Comparison of ENCODE assay signal across 8 cellular contexts in genomic region chr5:177491429-177491945, GRCh38. TPM values are rescaled to one million over a fixed set of nuclear protein-coding genes. Genes with fewer than 3 reads are reported as not detected.
DNase-seq lines count a peak whose midpoint lies in the region; ATAC-seq lines count a peak whose summit lies in the region.

No MANE protein-coding gene starts in this region.

- no peaks in the 10 kb centered on the region for H3K27me3 Mint-ChIP-seq in activated T-helper 2 cell treated with anti-CD3 and anti-CD28 coated beads, Interferon-gamma antibody, Interleukin-2, Interleukin-4, amounts not matched to agents 10 μg/mL and 5 μg/mL and 100 μg/mL, durations not matched to agents 14 hours and 24 hours and 36 hours (ENCODE audit: low read depth)

- no peaks in the 10 kb centered on the region for H3K9me3 Mint-ChIP-seq in activated T-helper 2 cell treated with anti-CD3 and anti-CD28 coated beads, Interferon-gamma antibody, Interleukin-2, Interleukin-4, amounts not matched to agents 10 μg/mL and 5 μg/mL and 100 μg/mL, durations not matched to agents 14 hours and 24 hours and 36 hours

- no peak overlapping the region for H3K9ac ChIP-seq in HUES48 (ENCODE audit: low read depth, low read length)

- H3K36me3 Mint-ChIP-seq in activated T-helper 2 cell treated with anti-CD3 and anti-CD28 coated beads, Interferon-gamma antibody, Interleukin-2, Interleukin-4, amounts not matched to agents 10 μg/mL and 5 μg/mL and 100 μg/mL, durations not matched to agents 14 hours and 24 hours and 36 hours (ENCODE audit: low read depth): peaks cover 45% of the 10 kb centered on the region

- H3K4me1 ChIP-seq in HUES48 (ENCODE audit: control insufficient read depth, insufficient read depth, low read length): peaks cover 27% of the 10 kb centered on the region
- no peaks in the 10 kb centered on the region for H3K4me1 ChIP-seq in aorta (ENCODE audit: control insufficient read depth in 1 of 2, insufficient read depth in 2 of 2, low read length in 2 of 2)

- H3K27ac Mint-ChIP-seq in activated T-helper 2 cell treated with anti-CD3 and anti-CD28 coated beads, Interferon-gamma antibody, Interleukin-2, Interleukin-4, amounts not matched to agents 10 μg/mL and 5 μg/mL and 100 μg/mL, durations not matched to agents 14 hours and 24 hours and 36 hours: no peak overlapping the region

- 16 to 20% methylated on average over 28 to 43 of the region's 43 CpGs for WGBS in aorta, 2 donors

- H3K27me3 ChIP-seq in HUES48 (ENCODE audit: control insufficient read depth, insufficient read depth, low read length) (no peaks in the 10 kb centered on the region), aorta (ENCODE audit: control insufficient read depth in 1 of 2, insufficient read depth in 2 of 2, low read length in 1 of 2) (no peaks in the 10 kb centered on the region)

- no peak overlapping the region for H3K4me3 Mint-ChIP-seq in activated T-helper 2 cell treated with anti-CD3 and anti-CD28 coated beads, Interferon-gamma antibody, Interleukin-2, Interleukin-4, amounts not matched to agents 10 μg/mL and 5 μg/mL and 100 μg/mL, durations not matched to agents 14 hours and 24 hours and 36 hours (ENCODE audit: low read depth)

- H3K9me3 ChIP-seq in HUES48 (ENCODE audit: control insufficient read depth, insufficient read depth, low read length) (no peaks in the 10 kb centered on the region), aorta (ENCODE audit: control insufficient read depth, low read length) (no peaks in the 10 kb centered on the region)

- in situ Hi-C loops in Caki2 (cut with HindIII; ENCODE audit: low pct_unique_long_range_greater_than_20kb, low sequenced_read_pairs): no loop called here

- peaks cover 71% of the 10 kb centered on the region for H3K36me3 ChIP-seq in HUES48 (ENCODE audit: control insufficient read depth, insufficient read depth, low read length)
- peaks cover 0 to 16% of the 10 kb centered on the region in 2 donors for H3K36me3 ChIP-seq in aorta (ENCODE audit: control insufficient read depth in 1 of 2, insufficient read depth in 2 of 2, low read length in 1 of 2)

- DNase-seq in Caki2 (ENCODE audit: low read depth) (peak; percentile 48), kidney tubule cell (ENCODE audit: low spot score) (peak; percentile 36), aorta (peak in 1 of 2 donors; percentile 86), hypothalamus (lab: John Stamatoyannopoulos, UW) (no peak), occipital lobe (lab: John Stamatoyannopoulos, UW) (no peak)
- peak; percentile 26 for DNase-seq in activated T-helper 2 cell treated with anti-CD3 and anti-CD28 coated beads, Interferon-gamma antibody, Interleukin-2, Interleukin-4, amounts not matched to agents 10 μg/mL and 5 μg/mL and 100 μg/mL, durations not matched to agents 14 hours and 24 hours and 36 hours (ENCODE audit: low spot score)

- intact Hi-C loops in activated T-helper 2 cell treated with anti-CD3 and anti-CD28 coated beads, Interferon-gamma antibody, Interleukin-2, Interleukin-4, amounts not matched to agents 10 μg/mL and 5 μg/mL and 100 μg/mL, durations not matched to agents 14 hours and 24 hours and 36 hours (cut with micrococcal nuclease): no loop called here
- intact Hi-C loops in aorta (cut with DNase I): no loop called here

- H3K27ac ChIP-seq in HUES48 (ENCODE audit: low read depth, low read length) (peak overlapping the region; percentile 45), aorta (ENCODE audit: low read depth in 1 of 2, low read length in 2 of 2) (peak overlapping the region; percentile 14 to 31)

- ATAC-seq in aorta (ENCODE audit: low FRiP score) (peak; percentile 12), HG03139 (IDR thresholded peaks at IDR 0.05; ENCODE audit: unreplicated experiment) (no peak)

- H3K4me1 Mint-ChIP-seq in activated T-helper 2 cell treated with anti-CD3 and anti-CD28 coated beads, Interferon-gamma antibody, Interleukin-2, Interleukin-4, amounts not matched to agents 10 μg/mL and 5 μg/mL and 100 μg/mL, durations not matched to agents 14 hours and 24 hours and 36 hours (ENCODE audit: low read depth): peaks cover 17% of the 10 kb centered on the region

- no peak overlapping the region for H3K4me3 ChIP-seq in HUES48 (ENCODE audit: low read depth, low read length)
- no peak overlapping the region for H3K4me3 ChIP-seq in aorta (ENCODE audit: low read length in 2 of 2)

RNA-seq across cellular contexts. Expression of gene PDLIM7, which starts 5.9 kb away (rescaled TPM):
- total RNA-seq in Caki2 (2014; rRNA removed; shearing (Covaris generic); ENCODE audit: low replicate concordance): 188 and 198 TPM in 2 replicates
- total RNA-seq in activated T-helper 2 cell treated with anti-CD3 and anti-CD28 coated beads, Interferon-gamma antibody, Interleukin-2, Interleukin-4, amounts not matched to agents 10 μg/mL and 5 μg/mL and 100 μg/mL, durations not matched to agents 14 hours and 24 hours and 36 hours: 85.4 and 86.9 TPM in 2 replicates
- total RNA-seq in aorta (100 to 1,000 TPM; 510 to 729 TPM), occipital lobe (7.8 TPM)
- polyA plus RNA-seq in aorta: 1,000 to 10,000 TPM in 1 of 2 donors, 100 to 1,000 TPM in 1; 184 to 1,248 TPM

RNA-seq across cellular contexts. Expression of gene DBN1, which starts 18.1 kb away (rescaled TPM):
- total RNA-seq in Caki2 (2014; rRNA removed; shearing (Covaris generic); ENCODE audit: low replicate concordance): 148 and 175 TPM in 2 replicates
- 28.7 and 32.9 TPM in 2 replicates for total RNA-seq in activated T-helper 2 cell treated with anti-CD3 and anti-CD28 coated beads, Interferon-gamma antibody, Interleukin-2, Interleukin-4, amounts not matched to agents 10 μg/mL and 5 μg/mL and 100 μg/mL, durations not matched to agents 14 hours and 24 hours and 36 hours
- total RNA-seq in aorta (100 to 1,000 TPM in 1 of 2 donors, 10 to 100 TPM in 1; 66.3 to 140 TPM), occipital lobe (170 TPM)
- 10 to 100 TPM; 23.7 to 68.9 TPM for polyA plus RNA-seq in aorta

RNA-seq across cellular contexts. Expression of gene DOK3, which starts 18.1 kb away (rescaled TPM):
- total RNA-seq in Caki2 (2014; rRNA removed; shearing (Covaris generic); ENCODE audit: low replicate concordance): 0.57 and 0.72 TPM in 2 replicates
- total RNA-seq in activated T-helper 2 cell treated with anti-CD3 and anti-CD28 coated beads, Interferon-gamma antibody, Interleukin-2, Interleukin-4, amounts not matched to agents 10 μg/mL and 5 μg/mL and 100 μg/mL, durations not matched to agents 14 hours and 24 hours and 36 hours: 3.3 and 4.9 TPM in 2 replicates
- 10 to 100 TPM; 15.0 to 21.6 TPM for total RNA-seq in aorta
- 1 to 10 TPM; 2.7 to 4.4 TPM for polyA plus RNA-seq in aorta
- total RNA-seq in occipital lobe: 3.0 TPM

RNA-seq across cellular contexts. Expression of gene DDX41, which starts 25.3 kb away (rescaled TPM):
- 145 and 172 TPM in 2 replicates for total RNA-seq in Caki2 (2014; rRNA removed; shearing (Covaris generic); ENCODE audit: low replicate concordance)
- total RNA-seq in activated T-helper 2 cell treated with anti-CD3 and anti-CD28 coated beads, Interferon-gamma antibody, Interleukin-2, Interleukin-4, amounts not matched to agents 10 μg/mL and 5 μg/mL and 100 μg/mL, durations not matched to agents 14 hours and 24 hours and 36 hours: 138 and 144 TPM in 2 replicates
- total RNA-seq in aorta: 10 to 100 TPM; 45.0 to 54.9 TPM
- polyA plus RNA-seq in aorta: 10 to 100 TPM; 46.5 to 95.4 TPM
- 63.5 TPM for total RNA-seq in occipital lobe

RNA-seq across cellular contexts. Expression of gene PRR7, which starts 44.9 kb away (rescaled TPM):
- total RNA-seq in Caki2 (2014; rRNA removed; shearing (Covaris generic); ENCODE audit: low replicate concordance): 49.8 and 50.5 TPM in 2 replicates
- 12.1 and 13.0 TPM in 2 replicates for total RNA-seq in activated T-helper 2 cell treated with anti-CD3 and anti-CD28 coated beads, Interferon-gamma antibody, Interleukin-2, Interleukin-4, amounts not matched to agents 10 μg/mL and 5 μg/mL and 100 μg/mL, durations not matched to agents 14 hours and 24 hours and 36 hours
- total RNA-seq in aorta (1 to 10 TPM; 1.9 to 2.0 TPM), occipital lobe (11.7 TPM)
- under 1 TPM in 1 of 2 donors, not detected in 1; 0.74 TPM for polyA plus RNA-seq in aorta

Comparison
In these comparisons a context has a peak if more than half of its experiments do, and no peak if none do; other contexts are left out.
1. DNase-seq: peak in Caki2 (single experiment), activated T-helper 2 cell treated with anti-CD3 and anti-CD28 coated beads, Interferon-gamma antibody, Interleukin-2, Interleukin-4, amounts not matched to agents 10 μg/mL and 5 μg/mL and 100 μg/mL, durations not matched to agents 14 hours and 24 hours and 36 hours (single experiment) and kidney tubule cell (single experiment); none in hypothalamus (0 of 51) and occipital lobe (single experiment).